ENCODE assay signal across 16 cellular contexts in genomic region chr12:110424237-110424636, GRCh38.
"Had no signal": no experiment of that assay in that cellular context is flagged by ENCODE, and none has a peak within 500 bp of the region (broad histone marks: within the 10 kb centered on the region; RNA-seq: fewer than 3 reads in every experiment).

No MANE protein-coding gene starts in this region.

- ATAC-seq: activated CD4-positive, CD25-positive, alpha-beta regulatory T cell treated with anti-CD3 and anti-CD28 coated beads, Interleukin-2, amount 50 U/mL, for 24 hours; effector memory CD8-positive, alpha-beta T cell; left cardiac atrium; naive thymus-derived CD8-positive, alpha-beta T cell; right cardiac atrium had no signal

- H3K9me3 Mint-ChIP-seq: activated naive CD4-positive, alpha-beta T cell treated with anti-CD3 and anti-CD28 coated beads, Interleukin-2, amount 10 ng/mL, durations not matched to agents 7 days and 5 days; activated T-helper 2 cell treated with anti-CD3 and anti-CD28 coated beads, Interferon-gamma antibody, Interleukin-2, Interleukin-4, amounts not matched to agents 10 μg/mL and 5 μg/mL and 100 μg/mL, durations not matched to agents 14 hours and 24 hours and 36 hours; effector memory CD8-positive, alpha-beta T cell; immature natural killer cell; naive thymus-derived CD8-positive, alpha-beta T cell; type B pancreatic cell had no signal

- H3K4me1 Mint-ChIP-seq: activated naive CD4-positive, alpha-beta T cell treated with anti-CD3 and anti-CD28 coated beads, Interleukin-2, amount 10 ng/mL, durations not matched to agents 7 days and 5 days; immature natural killer cell; naive thymus-derived CD8-positive, alpha-beta T cell had no signal

- H3K4me3 Mint-ChIP-seq: activated naive CD4-positive, alpha-beta T cell treated with anti-CD3 and anti-CD28 coated beads, Interleukin-2, amount 10 ng/mL, durations not matched to agents 7 days and 5 days; effector memory CD8-positive, alpha-beta T cell; immature natural killer cell; naive thymus-derived CD8-positive, alpha-beta T cell; type B pancreatic cell had no signal

- H3K27ac Mint-ChIP-seq: activated naive CD4-positive, alpha-beta T cell treated with anti-CD3 and anti-CD28 coated beads, Interleukin-2, amount 10 ng/mL, durations not matched to agents 7 days and 5 days; activated T-helper 2 cell treated with anti-CD3 and anti-CD28 coated beads, Interferon-gamma antibody, Interleukin-2, Interleukin-4, amounts not matched to agents 10 μg/mL and 5 μg/mL and 100 μg/mL, durations not matched to agents 14 hours and 24 hours and 36 hours; effector memory CD8-positive, alpha-beta T cell; immature natural killer cell; naive thymus-derived CD8-positive, alpha-beta T cell; type B pancreatic cell had no signal

- H3K4me1 ChIP-seq: adrenal gland, suprapubic skin had no signal

- DNase-seq: activated naive CD4-positive, alpha-beta T cell treated with anti-CD3 and anti-CD28 coated beads, Interleukin-2, amount 10 ng/mL, durations not matched to agents 7 days and 5 days; adrenal gland; central memory CD4-positive, alpha-beta T cell; effector memory CD8-positive, alpha-beta T cell; immature natural killer cell; left cardiac atrium; naive thymus-derived CD8-positive, alpha-beta T cell; right cardiac atrium; stimulated activated CD4-positive, alpha-beta T cell treated with anti-CD3 and anti-CD28 coated beads, Interleukin-1b, Interleukin-23, amount 100 ng/mL, for 48 hours; stimulated activated naive CD4-positive, alpha-beta T cell treated with Interleukin-2 at 50 U/mL for 16 hours; T-helper 2 cell had no signal

- H3K4me3 ChIP-seq: adrenal gland, lung, suprapubic skin had no signal

- H3K27me3 Mint-ChIP-seq: type B pancreatic cell had no signal

- H3K36me3 ChIP-seq: adrenal gland, suprapubic skin had no signal

- H3K36me3 Mint-ChIP-seq: activated naive CD4-positive, alpha-beta T cell treated with anti-CD3 and anti-CD28 coated beads, Interleukin-2, amount 10 ng/mL, durations not matched to agents 7 days and 5 days; immature natural killer cell; naive thymus-derived CD8-positive, alpha-beta T cell; type B pancreatic cell had no signal

- H3K27ac ChIP-seq: adrenal gland, suprapubic skin had no signal

- H3K27me3 ChIP-seq: adrenal gland, suprapubic skin had no signal
